ENCODE assay signal across 24 cellular contexts in the genomic region with DNA sequence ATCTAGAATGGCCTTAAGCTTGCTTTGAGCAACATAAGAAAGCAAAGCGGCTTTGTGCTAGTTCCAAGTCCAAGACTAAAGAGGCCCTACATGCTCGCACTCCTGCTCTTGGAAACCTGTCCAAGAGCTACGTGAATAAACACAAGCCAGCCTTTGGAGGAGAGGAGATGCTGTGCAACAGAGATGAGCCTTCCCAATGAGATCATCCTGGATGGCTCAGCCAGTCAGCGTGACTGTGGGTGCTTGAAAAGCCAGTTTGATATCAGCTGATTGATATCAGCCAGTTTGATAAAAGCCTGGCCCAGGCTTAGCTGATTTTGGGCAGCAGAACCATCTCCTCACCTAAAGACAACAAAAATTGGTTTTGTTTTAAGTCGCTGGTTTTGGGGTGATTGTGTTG.
DNase-seq lines count a peak whose midpoint lies in the region; ATAC-seq, FAIRE-seq and TF ChIP-seq lines count a peak whose summit lies in the region.
"Had no signal": no experiment of that assay in that cellular context is flagged by ENCODE, and none has a peak within 500 bp of the region (broad histone marks: within the 10 kb centered on the region; RNA-seq: fewer than 3 reads in every experiment).

No MANE protein-coding gene starts in this region.

- ATAC-seq in GM18870 (IDR thresholded peaks at IDR 0.05; ENCODE audit: unreplicated experiment) (no peak), HG03354 (IDR thresholded peaks at IDR 0.05; ENCODE audit: poor library complexity, severe bottlenecking, unreplicated experiment) (no peak)
- no peak for ATAC-seq in activated T-cell treated with anti-CD3 and anti-CD28 coated beads, Interleukin-2, amount 50 U/mL, for 4 hours
- ATAC-seq: A549; CD8-positive, alpha-beta T cell; GM12878 had no signal

- no peak for FAIRE-seq in bronchial epithelial cell (lab: Jason Lieb, UNC)
- FAIRE-seq: A549, G401.6, GM12878, GM12892, GM18507, GM19239 had no signal

- H3K27me3 ChIP-seq in mammary epithelial cell (ENCODE audit: insufficient read depth, low read length) (peaks cover 1% of the 10 kb centered on the region), bronchial epithelial cell (ENCODE audit: control insufficient read depth, insufficient read depth, low read length) (no peaks in the 10 kb centered on the region)
- H3K27me3 ChIP-seq: BLaER1 treated with 17β-estradiol and CSF1 and Interleukin-3, amounts not matched to agents 10 nM and 100 nM had no signal

- dilution Hi-C loops in mammary epithelial cell (cut with HindIII; ENCODE audit: low sequenced_read_pairs): no loop called here

- DNase-seq in mammary epithelial cell (no peak), MCF 10A (ENCODE audit: unreplicated experiment) (no peak), bronchial epithelial cell (ENCODE audit: low read depth) (peak; percentile 5), epithelial cell of esophagus (ENCODE audit: low read depth) (peak; percentile 38)
- no peak for DNase-seq in activated T-cell treated with anti-CD3 and anti-CD28 coated beads, Interleukin-2, amount 50 U/mL, for 4 hours
- DNase-seq: AML-193; Caco-2; Calu3; CD4-positive, alpha-beta T cell; CD8-positive, alpha-beta T cell; DMS79 treated with DMSO at 0.1 percent for 48 hours; GF-D8 had no signal

- no peak overlapping the region for H3K4me3 Mint-ChIP-seq in MCF 10A (ENCODE audit: unreplicated experiment)
- no peak overlapping the region for H3K4me3 Mint-ChIP-seq in activated T-cell treated with anti-CD3 and anti-CD28 coated beads, Interleukin-2, amount 50 U/mL, for 4 hours
- H3K4me3 Mint-ChIP-seq: B cell; CD4-positive, alpha-beta T cell; CD8-positive, alpha-beta T cell had no signal

- POLR2A ChIA-PET in MCF 10A (lab: Yijun Ruan, JAX): no interaction called here

- CTCF ChIA-PET in mammary epithelial cell (lab: Charles Lee; ENCODE audit: low non-redundant PET): no interaction called here
- CTCF ChIA-PET in MCF 10A (lab: Yijun Ruan, JAX): interaction anchor here (1.3 kb wide), 1 partner anchor 12 kb away, joined by 4 read pairs; no protein-coding TSS in a partner anchor

- H2AFZ ChIP-seq in mammary epithelial cell (ENCODE audit: low read depth, low read length): peak overlapping the region; percentile 20

- no peaks in the 10 kb centered on the region for H3K36me3 Mint-ChIP-seq in MCF 10A (ENCODE audit: insufficient read depth, unreplicated experiment)
- no peaks in the 10 kb centered on the region for H3K36me3 Mint-ChIP-seq in activated T-cell treated with anti-CD3 and anti-CD28 coated beads, Interleukin-2, amount 50 U/mL, for 4 hours (ENCODE audit: insufficient read depth)
- H3K36me3 Mint-ChIP-seq: CD8-positive, alpha-beta T cell had no signal

- TF ChIP-seq CTCF in mammary epithelial cell (conservative IDR thresholded peaks at IDR 0.05 in 1 of 2, IDR thresholded peaks at IDR 0.05 in 1 of 2; ENCODE audit: extremely low read depth in 1 of 2, insufficient read depth in 1 of 2, low read depth in 1 of 2, low read length in 2 of 2) (no peak), MCF 10A (IDR thresholded peaks at IDR 0.05; ENCODE audit: unreplicated experiment) (no peak), bronchial epithelial cell (IDR thresholded peaks at IDR 0.05; ENCODE audit: insufficient read depth, low read length, severe bottlenecking) (no peak), epithelial cell of esophagus (IDR thresholded peaks at IDR 0.05; ENCODE audit: insufficient read depth, low read depth, low read length, missing control alignments) (no peak)

- no peaks in the 10 kb centered on the region for H3K79me2 ChIP-seq in mammary epithelial cell (ENCODE audit: insufficient read depth, low read length)

- H3K4me1 Mint-ChIP-seq in MCF 10A (ENCODE audit: insufficient read depth, unreplicated experiment): peaks cover 5% of the 10 kb centered on the region
- H3K4me1 Mint-ChIP-seq in activated T-cell treated with anti-CD3 and anti-CD28 coated beads, Interleukin-2, amount 50 U/mL, for 4 hours (ENCODE audit: low read depth): no peaks in the 10 kb centered on the region
- H3K4me1 Mint-ChIP-seq: B cell had no signal

- H3K4me1 ChIP-seq in mammary epithelial cell (ENCODE audit: insufficient read depth, low read length): no peaks in the 10 kb centered on the region
- H3K4me1 ChIP-seq: A549; BLaER1 treated with 17β-estradiol and CSF1 and Interleukin-3, amounts not matched to agents 10 nM and 100 nM; Caco-2 had no signal

- H3K36me3 ChIP-seq in mammary epithelial cell (ENCODE audit: insufficient read depth, low read length): no peaks in the 10 kb centered on the region
- no peaks in the 10 kb centered on the region for H3K36me3 ChIP-seq in bronchial epithelial cell (ENCODE audit: control insufficient read depth, insufficient read depth, low read length)
- H3K36me3 ChIP-seq: BLaER1 treated with 17β-estradiol and CSF1 and Interleukin-3, amounts not matched to agents 10 nM and 100 nM had no signal

- H3K4me2 ChIP-seq in mammary epithelial cell (ENCODE audit: insufficient read depth, low read depth, low read length): no peak overlapping the region
- H3K4me2 ChIP-seq: A549; BLaER1 treated with 17β-estradiol and CSF1 and Interleukin-3, amounts not matched to agents 10 nM and 100 nM had no signal

- H4K20me1 ChIP-seq in mammary epithelial cell (ENCODE audit: insufficient read depth, low read length): no peaks in the 10 kb centered on the region
- H4K20me1 ChIP-seq: BLaER1 treated with 17β-estradiol and CSF1 and Interleukin-3, amounts not matched to agents 10 nM and 100 nM had no signal

- WGBS in mammary epithelial cell (ENCODE audit: low coverage, missing lambda C conversion rate): 35% methylated on average over 5 of the region's 5 CpGs

- no peaks in the 10 kb centered on the region for H3K9me3 ChIP-seq in mammary epithelial cell (replicated peaks; ENCODE audit: insufficient read depth, low read length)
- H3K9me3 ChIP-seq: A549, Caco-2 had no signal

- BruUV-seq in mammary epithelial cell (replicated peaks; lab: Mats Ljungman, UMichigan): no TSS peak
- BruUV-seq in MCF 10A (replicated peaks; lab: Mats Ljungman, UMichigan): no TSS peak

- intact Hi-C loops in mammary epithelial cell (cut with micrococcal nuclease): no loop called here
- intact Hi-C loops in MCF 10A (cut with micrococcal nuclease): no loop called here

- H3K27ac Mint-ChIP-seq in MCF 10A (ENCODE audit: low read depth, unreplicated experiment): no peak overlapping the region
- H3K27ac Mint-ChIP-seq: B cell; CD4-positive, alpha-beta T cell; CD8-positive, alpha-beta T cell had no signal

- H3K9ac ChIP-seq in mammary epithelial cell (ENCODE audit: insufficient read depth, low read length): no peak overlapping the region
- H3K9ac ChIP-seq: BLaER1 treated with 17β-estradiol and CSF1 and Interleukin-3, amounts not matched to agents 10 nM and 100 nM had no signal

- in situ Hi-C loops in mammary epithelial cell (cut with MboI; ENCODE audit: low sequenced_read_pairs in 2 of 2): no loop called here

- peaks cover 8% of the 10 kb centered on the region for H3K9me3 Mint-ChIP-seq in MCF 10A (ENCODE audit: unreplicated experiment)
- H3K9me3 Mint-ChIP-seq in activated T-cell treated with anti-CD3 and anti-CD28 coated beads, Interleukin-2, amount 50 U/mL, for 4 hours: peaks cover 4% of the 10 kb centered on the region
- H3K9me3 Mint-ChIP-seq: CD4-positive, alpha-beta T cell; CD8-positive, alpha-beta T cell had no signal

- H3K4me3 ChIP-seq in mammary epithelial cell (replicated peaks in 1 of 3; ENCODE audit: insufficient read depth in 1 of 3, low read depth in 2 of 3, low read length in 3 of 3) (no peak overlapping the region), bronchial epithelial cell (ENCODE audit: low read depth, low read length) (no peak overlapping the region), epithelial cell of esophagus (ENCODE audit: low read length) (no peak overlapping the region)
- H3K4me3 ChIP-seq: A549; BLaER1 treated with 17β-estradiol and CSF1 and Interleukin-3, amounts not matched to agents 10 nM and 100 nM; GM12878 had no signal

- no peak overlapping the region for H3K27ac ChIP-seq in mammary epithelial cell (ENCODE audit: insufficient read depth, low read depth, low read length)
- H3K27ac ChIP-seq: 22Rv1; A549; BLaER1 treated with 17β-estradiol and CSF1 and Interleukin-3, amounts not matched to agents 10 nM and 100 nM; C4-2B had no signal

- H3K27me3 Mint-ChIP-seq in MCF 10A (ENCODE audit: insufficient read depth, unreplicated experiment): no peaks in the 10 kb centered on the region
- H3K27me3 Mint-ChIP-seq in activated T-cell treated with anti-CD3 and anti-CD28 coated beads, Interleukin-2, amount 50 U/mL, for 4 hours (ENCODE audit: low read depth): no peaks in the 10 kb centered on the region
- H3K27me3 Mint-ChIP-seq: B cell; CD4-positive, alpha-beta T cell had no signal

Comparison
In these comparisons a context has a peak if more than half of its experiments do, and no peak if none do; other contexts are left out.
1. DNase-seq: peak in bronchial epithelial cell (single experiment) and epithelial cell of esophagus (single experiment); none in mammary epithelial cell (single experiment), MCF 10A (single experiment) and activated T-cell treated with anti-CD3 and anti-CD28 coated beads, Interleukin-2, amount 50 U/mL, for 4 hours (single experiment).